In genomic region chr6:31158140-31158862, GRCh38 we compare ENCODE assay signal across 8 cellular contexts. TPM values are rescaled to one million over a fixed set of nuclear protein-coding genes. Genes with fewer than 3 reads are reported as not detected.
DNase-seq lines count a peak whose midpoint lies in the region; ATAC-seq and TF ChIP-seq lines count a peak whose summit lies in the region.

A gene with protein sequence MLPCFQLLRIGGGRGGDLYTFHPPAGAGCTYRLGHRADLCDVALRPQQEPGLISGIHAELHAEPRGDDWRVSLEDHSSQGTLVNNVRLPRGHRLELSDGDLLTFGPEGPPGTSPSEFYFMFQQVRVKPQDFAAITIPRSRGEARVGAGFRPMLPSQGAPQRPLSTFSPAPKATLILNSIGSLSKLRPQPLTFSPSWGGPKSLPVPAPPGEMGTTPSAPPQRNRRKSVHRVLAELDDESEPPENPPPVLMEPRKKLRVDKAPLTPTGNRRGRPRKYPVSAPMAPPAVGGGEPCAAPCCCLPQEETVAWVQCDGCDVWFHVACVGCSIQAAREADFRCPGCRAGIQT (plus strand): TSS chr6:31158589. CDS start chr6:31159470, 881 bp downstream.

- H4K8ac ChIP-seq in trophoblast cell (ENCODE audit: low read depth, low read length) = peak within 1 kb of the TSS; percentile 73

- H3K9me3 ChIP-seq in adipocyte (ENCODE audit: control insufficient read depth, low read length) = no peaks in the 10 kb centered on the region
- no peaks in the 10 kb centered on the region for H3K9me3 ChIP-seq in trophoblast cell (ENCODE audit: insufficient read depth, low read depth, low read length)

- H3K4ac ChIP-seq in trophoblast cell (ENCODE audit: low read depth, low read length) = no peak within 1 kb of the TSS

- CTCF ChIA-PET in T-cell (lab: Charles Lee) = interaction anchor here in 1 of 2 donors (0.8 to 1.9 kb wide), 5 partner anchors 10 to 1019 kb away, joined by 3 to 10 read pairs (median 6); no protein-coding TSS in a partner anchor

- DNase-seq in GM13977 (ENCODE audit: low spot score) = peak; percentile 100
- DNase-seq in NCI-H146 (lab: John Stamatoyannopoulos, UW) = peak; percentile 98
- peak; percentile 97 to 99 (median 98) for DNase-seq in T-cell
- DNase-seq in adipocyte (ENCODE audit: low read depth) = peak; percentile 100
- DNase-seq in Right ventricle myocardium superior = peak; percentile 100
- peak; percentile 95 to 99 for DNase-seq in trophoblast cell
- peak; percentile 98 for DNase-seq in type B pancreatic cell (ENCODE audit: extremely low spot score, unreplicated experiment)

- peak within 1 kb of the TSS; percentile 51 for H4K91ac ChIP-seq in trophoblast cell (ENCODE audit: low read depth, low read length)

- H3K9ac ChIP-seq in adipocyte (ENCODE audit: low read length) (peak within 1 kb of the TSS; percentile 89), trophoblast cell (ENCODE audit: low read length) (peak within 1 kb of the TSS; percentile 95)

- no peak within 1 kb of the TSS for H3K27ac ChIP-seq in trophoblast cell (ENCODE audit: low read depth, low read length)

- H3K36me3 Mint-ChIP-seq in T-cell (peaks cover 15% of the 10 kb centered on the region), type B pancreatic cell (peaks cover 7% of the 10 kb centered on the region)

- H3K79me2 ChIP-seq in trophoblast cell (ENCODE audit: control insufficient read depth, insufficient read depth, low read length, poor library complexity) = peaks cover 2% of the 10 kb centered on the region

- in situ Hi-C loops in GM13977 (cut with MboI; ENCODE audit: low pct_unique_long_range_greater_than_20kb, low sequenced_read_pairs, unreplicated experiment) = no loop called here

- no peaks in the 10 kb centered on the region for H3K36me3 ChIP-seq in adipocyte (ENCODE audit: control insufficient read depth, insufficient read depth, low read length, severe bottlenecking)
- peaks cover 17 to 19% of the 10 kb centered on the region in 2 experiments for H3K36me3 ChIP-seq in trophoblast cell (ENCODE audit: control insufficient read depth in 1 of 2, insufficient read depth in 2 of 2, low read length in 2 of 2)

- peak within 1 kb of the TSS; percentile 43 for H3K14ac ChIP-seq in trophoblast cell (ENCODE audit: low read length)

- H3K4me2 ChIP-seq in trophoblast cell (ENCODE audit: low read length) = peak within 1 kb of the TSS; percentile 92

- H3K4me3 Mint-ChIP-seq in T-cell = peak within 1 kb of the TSS; percentile 82 to 90 (median 88)
- peak within 1 kb of the TSS; percentile 94 for H3K4me3 Mint-ChIP-seq in type B pancreatic cell

- no CpG with 5 or more reads among the region's 65 CpGs for WGBS in trophoblast cell (ENCODE audit: extremely low coverage, insufficient coverage, insufficient read length)

- intact Hi-C loops in Right ventricle myocardium superior (cut with DNase I) = no loop called here

- POLR2A ChIA-PET in T-cell (lab: Charles Lee) = interaction anchor here in 1 of 2 donors (0.7 kb wide), 1 partner anchor 38 kb away, joined by 3 read pairs; no protein-coding TSS in a partner anchor

- H3K79me1 ChIP-seq in trophoblast cell (ENCODE audit: low read length) = peaks cover 4% of the 10 kb centered on the region

- no peak within 1 kb of the TSS for H2BK12ac ChIP-seq in trophoblast cell (ENCODE audit: low read length)

- H3K4me3 ChIP-seq in adipocyte (ENCODE audit: low read length) (peak within 1 kb of the TSS; percentile 89), trophoblast cell (ENCODE audit: low read depth, low read length) (peak within 1 kb of the TSS; percentile 85)

- peaks cover 24 to 32% (median 27%) of the 10 kb centered on the region in 3 donors for H3K4me1 Mint-ChIP-seq in T-cell
- H3K4me1 Mint-ChIP-seq in type B pancreatic cell (ENCODE audit: unreplicated experiment) = peaks cover 21% of the 10 kb centered on the region

- H3K4me1 ChIP-seq in adipocyte (ENCODE audit: control insufficient read depth, insufficient read depth, low read length) (peaks cover 12% of the 10 kb centered on the region), trophoblast cell (ENCODE audit: control insufficient read depth in 1 of 2, insufficient read depth in 2 of 2, low read length in 2 of 2) (peaks cover 10 to 13% of the 10 kb centered on the region in 2 experiments)

- H3K27ac Mint-ChIP-seq in T-cell (peak within 1 kb of the TSS; percentile 77 to 84), type B pancreatic cell (peak within 1 kb of the TSS; percentile 81)

- H3K27me3 ChIP-seq in adipocyte (replicated peaks; ENCODE audit: control insufficient read depth, insufficient read depth, low read length) (no peaks in the 10 kb centered on the region), trophoblast cell (ENCODE audit: insufficient read depth, low read length) (no peaks in the 10 kb centered on the region)

- peak within 1 kb of the TSS; percentile 17 for H2BK5ac ChIP-seq in trophoblast cell (ENCODE audit: low read depth, low read length, poor library complexity)

- H2AFZ ChIP-seq in trophoblast cell (ENCODE audit: insufficient read depth, low read length, poor library complexity) = peak within 1 kb of the TSS; percentile 99

- ATAC-seq in HG02870 (IDR thresholded peaks at IDR 0.05; ENCODE audit: unreplicated experiment) = peak; percentile 84
- ATAC-seq in T-cell (replicated peaks in 1 of 4) = peak; percentile 93 to 95 (median 95)
- ATAC-seq in Right ventricle myocardium superior (ENCODE audit: poor library complexity) = peak; percentile 99

- TF ChIP-seq CTCF in GM13977 (IDR thresholded peaks at IDR 0.05; ENCODE audit: extremely low read depth, insufficient read depth, missing control alignments) (no peak), type B pancreatic cell (conservative IDR thresholded peaks at IDR 0.05) (no peak)

- H3K23ac ChIP-seq in trophoblast cell (ENCODE audit: low read length) = no peak within 1 kb of the TSS

- H3K27me3 Mint-ChIP-seq in T-cell = no peaks in the 10 kb centered on the region
- H3K27me3 Mint-ChIP-seq in type B pancreatic cell = no peaks in the 10 kb centered on the region

- no peaks in the 10 kb centered on the region for H3K9me3 Mint-ChIP-seq in T-cell
- H3K9me3 Mint-ChIP-seq in type B pancreatic cell = no peaks in the 10 kb centered on the region

- H2BK120ac ChIP-seq in trophoblast cell (ENCODE audit: insufficient read depth, low read length, poor library complexity) = no peak within 1 kb of the TSS

- H4K12ac ChIP-seq in trophoblast cell (ENCODE audit: low read depth, low read length) = peak within 1 kb of the TSS; percentile 45

- no peak within 1 kb of the TSS for H3K18ac ChIP-seq in trophoblast cell (ENCODE audit: low read length)

- no peak within 1 kb of the TSS for H2AK5ac ChIP-seq in trophoblast cell (ENCODE audit: low read length)

RNA-seq across cellular contexts. Expression of the gene that starts here (rescaled TPM):
- total RNA-seq in T-cell (10 to 100 TPM in 1 of 5 donors, 1 to 10 TPM in 4; 5.9 to 10.8 (median 9.6) TPM), Right ventricle myocardium superior (3.6 TPM), type B pancreatic cell (ENCODE audit: low replicate concordance) (8.9 and 18.9 TPM in 2 replicates)
- polyA plus RNA-seq in trophoblast cell (2013) = 7.1 and 7.5 TPM in 2 replicates
